8 cellular contexts compared by ENCODE assay signal in the genomic region with DNA sequence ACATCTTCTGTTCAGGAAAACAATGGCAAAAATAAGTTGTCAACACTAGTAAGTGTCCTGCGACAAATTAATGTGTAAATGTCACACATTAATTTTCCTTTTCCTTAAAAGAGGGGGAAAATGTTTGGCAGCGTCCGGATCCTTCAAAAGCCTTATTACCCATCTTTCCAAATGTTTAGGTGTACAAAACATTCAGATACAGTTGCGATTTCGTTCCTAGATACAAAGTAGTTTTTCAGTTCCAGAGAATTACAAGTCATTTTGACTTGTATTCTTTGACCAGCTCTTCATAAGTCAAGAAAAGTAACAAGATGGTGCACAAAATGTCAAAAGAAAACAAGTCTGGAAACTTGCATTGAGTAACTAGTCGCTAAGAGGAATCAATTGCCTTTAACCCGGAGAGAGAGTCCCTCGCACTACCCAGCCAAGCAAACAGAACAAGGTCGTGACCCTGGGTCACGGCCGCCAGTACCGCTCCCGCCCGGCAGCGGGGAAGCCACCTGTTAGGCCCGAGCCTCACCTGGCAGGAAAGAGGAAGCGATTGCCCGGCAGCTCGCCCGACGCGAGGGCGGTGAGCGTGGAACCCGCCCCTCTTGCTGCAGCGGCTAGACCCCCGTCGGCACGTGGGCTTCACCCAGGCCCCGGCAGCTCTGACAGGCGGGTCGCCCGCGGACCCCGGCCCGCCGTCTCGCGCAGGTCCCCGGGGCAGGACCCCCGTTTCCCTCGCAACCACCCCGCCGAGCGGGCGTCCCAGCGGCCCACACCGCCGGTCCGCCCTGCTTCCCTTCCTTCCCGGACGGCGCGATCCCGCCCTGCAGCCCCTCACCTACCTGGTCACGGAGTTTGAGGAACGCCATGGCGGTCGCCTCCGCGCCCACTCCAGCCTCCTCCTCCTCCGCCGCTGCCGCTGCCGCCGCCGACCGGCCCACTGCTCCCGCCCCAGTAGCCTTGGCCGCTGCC.
DNase-seq lines count a peak whose midpoint lies in the region; ATAC-seq, FAIRE-seq and TF ChIP-seq lines count a peak whose summit lies in the region.

No MANE protein-coding gene starts in this region.

- TF ChIP-seq POLR2A in body of pancreas (IDR thresholded peaks at IDR 0.05), result peak in 2 of 3 donors; percentile 35 to 37

- H3K27ac ChIP-seq in body of pancreas (peak overlapping the region; percentile 75 to 97 (median 94)), kidney (ENCODE audit: low read depth in 2 of 2, low read length in 2 of 2) (peak overlapping the region; percentile 87 to 88)

- H3K4me1 ChIP-seq in body of pancreas, result peaks cover 28% of the 10 kb centered on the region
- peaks cover 7 to 9% of the 10 kb centered on the region in 2 donors for H3K4me1 ChIP-seq in kidney (ENCODE audit: control insufficient read depth in 1 of 2, insufficient read depth in 1 of 2, low read depth in 1 of 2, low read length in 2 of 2)

- H3K9ac ChIP-seq in kidney (ENCODE audit: low read length in 2 of 2), result peak overlapping the region; percentile 3 to 82

- intact Hi-C loops in body of pancreas (cut with DNase I) (no loop called here), kidney (cut with DNase I) (no loop called here)

- TF ChIP-seq CTCF in body of pancreas (IDR thresholded peaks at IDR 0.05) (peak in 4 of 7 experiments; percentile 41 to 51 (median 46)), kidney (IDR thresholded peaks at IDR 0.05; ENCODE audit: borderline replicate concordance, extremely low read depth, insufficient read depth) (no peak)

- WGBS in body of pancreas, 2 donors, result 2 to 3% methylated on average over 27 to 70 of the region's 70 CpGs

- H3K9me3 ChIP-seq in body of pancreas (no peaks in the 10 kb centered on the region), kidney (ENCODE audit: control insufficient read depth in 1 of 2, low read length in 2 of 2) (no peaks in the 10 kb centered on the region)

- ATAC-seq in GM21390 (IDR thresholded peaks at IDR 0.05; ENCODE audit: unreplicated experiment) (peak; percentile 60), body of pancreas (peak; percentile 65)

- H3K36me3 ChIP-seq in body of pancreas (replicated peaks in 1 of 2; ENCODE audit: insufficient read depth in 1 of 2, low read depth in 2 of 2), result no peaks in the 10 kb centered on the region
- H3K36me3 ChIP-seq in kidney (ENCODE audit: control insufficient read depth in 1 of 2, insufficient read depth in 2 of 2, low read length in 2 of 2), result no peaks in the 10 kb centered on the region

- peak; percentile 21 for DNase-seq in ELR (ENCODE audit: low read depth)
- DNase-seq in HUDEP-2 (lab: John Stamatoyannopoulos, UW; ENCODE audit: unreplicated experiment in 76 of 76), result peak in 42 of 76 experiments; percentile 0 to 41 (median 12)
- peak; percentile 35 to 79 (median 58) for DNase-seq in T-helper 2 cell
- DNase-seq in body of pancreas, result peak; percentile 80 to 86 (median 84)
- DNase-seq in kidney, result peak; percentile 91
- peak; percentile 55 to 56 for DNase-seq in stimulated activated CD4-positive, alpha-beta T cell treated with anti-CD3 and anti-CD28 coated beads, Interleukin-15, amount 100 ng/mL, for 48 hours (ENCODE audit: low read depth in 2 of 2)
- no peak for DNase-seq in frontal cortex (ENCODE audit: low spot score in 2 of 2)

- no peaks in the 10 kb centered on the region for H3K27me3 ChIP-seq in body of pancreas

- H3K4me3 ChIP-seq in body of pancreas (peak overlapping the region; percentile 64 to 72), kidney (ENCODE audit: low read length in 2 of 2) (peak overlapping the region; percentile 68 to 86)

- no peak for FAIRE-seq in kidney (lab: Jason Lieb, UNC)
- FAIRE-seq in frontal cortex (lab: Jason Lieb, UNC), result no peak

Comparison
In these comparisons a context has a peak if more than half of its experiments do, and no peak if none do; other contexts are left out.
1. DNase-seq: peak in ELR (single experiment), HUDEP-2 (42 of 76), T-helper 2 cell (5 of 5), body of pancreas (4 of 4), kidney (single experiment) and stimulated activated CD4-positive, alpha-beta T cell treated with anti-CD3 and anti-CD28 coated beads, Interleukin-15, amount 100 ng/mL, for 48 hours (2 of 2); none in frontal cortex (0 of 2).